In genomic region chr21:29322570-29322957, GRCh38 we compare ENCODE assay signal across 25 cellular contexts.
"Had no signal": no experiment of that assay in that cellular context is flagged by ENCODE, and none has a peak within 500 bp of the region (broad histone marks: within the 10 kb centered on the region; RNA-seq: fewer than 3 reads in every experiment).

No MANE protein-coding gene starts in this region.

- H3K4me3 Mint-ChIP-seq: immature natural killer cell; natural killer cell treated with Interleukin-12 subunit alpha and Interleukin-12 subunit beta and Interleukin-15 and Interleukin-18, amount 100 ng/mL, for 72 hours; neural crest cell; type B pancreatic cell had no signal

- H3K9me3 Mint-ChIP-seq: immature natural killer cell had no signal

- H3K27ac ChIP-seq: dorsolateral prefrontal cortex, left ventricle myocardium inferior, lower lobe of right lung, parathyroid adenoma, skin epidermis, spleen, testis, tibial artery had no signal

- FAIRE-seq: colon, frontal cortex had no signal

- H3K9me3 ChIP-seq: left ventricle myocardium inferior, lower lobe of right lung, mucosa of descending colon, testis, tibial artery had no signal

- H3K4me3 ChIP-seq: dorsolateral prefrontal cortex, left ventricle myocardium inferior, lower lobe of right lung, mucosa of descending colon, skin epidermis, spleen, testis, tibial artery had no signal

- H3K27me3 ChIP-seq: dorsolateral prefrontal cortex, spleen, testis, tibial artery had no signal

- H3K27me3 Mint-ChIP-seq: naive B cell; natural killer cell treated with Interleukin-12 subunit alpha and Interleukin-12 subunit beta and Interleukin-15 and Interleukin-18, amount 100 ng/mL, for 72 hours; progenitor cell of endocrine pancreas; type B pancreatic cell had no signal

- DNase-seq: central memory CD4-positive, alpha-beta T cell; dorsolateral prefrontal cortex; effector CD4-positive, alpha-beta T cell; hypothalamus; immature natural killer cell; islet precursor cell; left ventricle myocardium inferior; lower lobe of right lung; mucosa of descending colon; naive B cell; right cardiac atrium; spleen; stimulated activated CD4-positive, alpha-beta T cell treated with anti-CD3 and anti-CD28 coated beads, Interleukin-4, amount 100 ng/mL, for 4 hours; stimulated activated naive CD4-positive, alpha-beta T cell; substantia nigra; testis; tibial artery had no signal

- H2AFZ ChIP-seq: parathyroid adenoma had no signal

- H3K4me1 ChIP-seq: parathyroid adenoma, testis had no signal

- H3K9ac ChIP-seq: parathyroid adenoma had no signal

- ATAC-seq: lower lobe of right lung; natural killer cell treated with Interleukin-12 subunit alpha and Interleukin-12 subunit beta and Interleukin-15 and Interleukin-18, amount 100 ng/mL, for 72 hours; right cardiac atrium had no signal

- H3K27ac Mint-ChIP-seq: immature natural killer cell; natural killer cell treated with Interleukin-12 subunit alpha and Interleukin-12 subunit beta and Interleukin-15 and Interleukin-18, amount 100 ng/mL, for 72 hours; progenitor cell of endocrine pancreas; type B pancreatic cell had no signal
